Comparison of ENCODE assay signal across 16 cellular contexts in genomic region chr17:80100035-80100323, GRCh38. TPM values are rescaled to one million over a fixed set of nuclear protein-coding genes. Genes with fewer than 3 reads are reported as not detected.
DNase-seq lines count a peak whose midpoint lies in the region; ATAC-seq and TF ChIP-seq lines count a peak whose summit lies in the region.
"Had no signal": no experiment of that assay in that cellular context is flagged by ENCODE, and none has a peak within 500 bp of the region (broad histone marks: within the 10 kb centered on the region; RNA-seq: fewer than 3 reads in every experiment).

No MANE protein-coding gene starts in this region.

- no peak overlapping the region for H3K27ac ChIP-seq in OCI-LY7 (ENCODE audit: low read depth, low read length, poor library complexity, severe bottlenecking)
- H3K27ac ChIP-seq in SK-N-SH (ENCODE audit: low read depth in 2 of 2, low read length in 1 of 2), result no peak overlapping the region
- H3K27ac ChIP-seq: epithelial cell of prostate had no signal

- WGBS in SK-N-SH (ENCODE audit: low lambda C conversion rate), result 93% methylated on average over 4 of the region's 4 CpGs

- TF ChIP-seq CTCF in OCI-LY7 (conservative IDR thresholded peaks at IDR 0.05; ENCODE audit: low read length) (no peak), SK-N-SH (IDR thresholded peaks at IDR 0.05) (no peak)

- intact Hi-C loops in OCI-LY7 (cut with micrococcal nuclease; ENCODE audit: unreplicated experiment), result loop anchor here (2.0 to 5.0 kb wide), 2 partner anchors 47 to 153 kb away; partner anchors contain the start of gene EIF4A3

- CTCF ChIA-PET in activated naive CD4-positive, alpha-beta T cell treated with anti-CD3 and anti-CD28 coated beads, Interleukin-2, amount 10 ng/mL, durations not matched to agents 7 days and 5 days (lab: Charles Lee), result interaction anchor here (2.3 kb wide), 1 partner anchor 92 kb away, joined by 6 read pairs; no protein-coding TSS in a partner anchor
- CTCF ChIA-PET in OCI-LY7 (lab: Charles Lee; ENCODE audit: unreplicated experiment) (no interaction called here), SK-N-SH (lab: Yijun Ruan, JAX) (interaction anchor here (1.4 to 4.0 kb wide), 8 partner anchors 10 to 127 kb away, joined by 3 to 55 read pairs (median 11); partner anchors contain the start of gene EIF4A3), HEK293T (lab: Yijun Ruan, JAX) (interaction anchor here (0.6 to 2.0 kb wide), 2 partner anchors 18 to 25 kb away, joined by 3 to 9 read pairs; no protein-coding TSS in a partner anchor)

- peaks cover 27% of the 10 kb centered on the region for H3K4me1 Mint-ChIP-seq in activated naive CD4-positive, alpha-beta T cell treated with anti-CD3 and anti-CD28 coated beads, Interleukin-2, amount 10 ng/mL, durations not matched to agents 7 days and 5 days
- peaks cover 16 to 20% of the 10 kb centered on the region in 2 donors for H3K4me1 Mint-ChIP-seq in effector memory CD8-positive, alpha-beta T cell (ENCODE audit: low read depth in 2 of 2)
- H3K4me1 Mint-ChIP-seq in stimulated activated naive CD8-positive, alpha-beta T cell treated with anti-CD3 and anti-CD28 coated beads, Interleukin-15, amount 100 ng/mL, for 72 hours, result peaks cover 41% of the 10 kb centered on the region

- BruUV-seq in OCI-LY7 (replicated peaks; lab: Mats Ljungman, UMichigan), result no TSS peak

- H3K79me2 ChIP-seq in OCI-LY7 (ENCODE audit: insufficient read depth, low read depth, low read length) (no peaks in the 10 kb centered on the region), SK-N-SH (ENCODE audit: insufficient read depth) (peaks cover 8% of the 10 kb centered on the region)

- TF ChIP-seq RAD21 in SK-N-SH (IDR thresholded peaks at IDR 0.05; ENCODE audit: low read length), result no peak

- no peak overlapping the region for H3K27ac Mint-ChIP-seq in activated naive CD4-positive, alpha-beta T cell treated with anti-CD3 and anti-CD28 coated beads, Interleukin-2, amount 10 ng/mL, durations not matched to agents 7 days and 5 days
- H3K27ac Mint-ChIP-seq in activated naive CD4-positive, alpha-beta T cell treated with anti-CD3 and anti-CD28 coated beads, Interleukin-2, amount 50 U/mL, for 72 hours, result no peak overlapping the region
- H3K27ac Mint-ChIP-seq in effector memory CD8-positive, alpha-beta T cell, result no peak overlapping the region
- H3K27ac Mint-ChIP-seq in stimulated activated naive CD8-positive, alpha-beta T cell treated with anti-CD3 and anti-CD28 coated beads, Interleukin-15, amount 100 ng/mL, for 72 hours, result peak overlapping the region; percentile 61 to 71

- H3K4me3 ChIP-seq in OCI-LY7 (ENCODE audit: low read depth, low read length, poor library complexity, severe bottlenecking), result no peak overlapping the region
- no peak overlapping the region for H3K4me3 ChIP-seq in SK-N-SH (ENCODE audit: low read depth in 2 of 2, low read length in 1 of 2)
- H3K4me3 ChIP-seq: transverse colon had no signal

- no peaks in the 10 kb centered on the region for H3K27me3 ChIP-seq in SK-N-SH (ENCODE audit: insufficient read depth)
- H3K27me3 ChIP-seq: transverse colon had no signal

- H3K4me1 ChIP-seq in OCI-LY7 (ENCODE audit: insufficient read depth, low read length, poor library complexity, severe bottlenecking) (peaks cover 22% of the 10 kb centered on the region), SK-N-SH (ENCODE audit: control insufficient read depth in 1 of 2, insufficient read depth in 2 of 2, low read depth in 1 of 2, low read length in 1 of 2) (peaks cover 6 to 36% of the 10 kb centered on the region in 2 experiments; a peak in 3 of 4 replicates)

- no peaks in the 10 kb centered on the region for H3K9me2 ChIP-seq in OCI-LY7 (ENCODE audit: insufficient read depth, low read length)
- H3K9me2 ChIP-seq in SK-N-SH, result no peaks in the 10 kb centered on the region

- no peaks in the 10 kb centered on the region for H3F3A ChIP-seq in SK-N-SH (replicated peaks; ENCODE audit: insufficient read depth)

- POLR2A ChIA-PET in OCI-LY7 (lab: Charles Lee), result no interaction called here
- POLR2A ChIA-PET in SK-N-SH (lab: Yijun Ruan, JAX), result no interaction called here
- POLR2A ChIA-PET in HEK293T (lab: Yijun Ruan, JAX), result interaction anchor here (0.6 kb wide), 1 partner anchor 17 kb away, joined by 3 read pairs; no protein-coding TSS in a partner anchor

- ATAC-seq in activated naive CD4-positive, alpha-beta T cell treated with anti-CD3 and anti-CD28 coated beads, Interleukin-2, amount 50 U/mL, for 72 hours, result no peak
- ATAC-seq in effector memory CD8-positive, alpha-beta T cell (replicated peaks), result no peak
- no peak for ATAC-seq in stimulated activated naive CD8-positive, alpha-beta T cell treated with anti-CD3 and anti-CD28 coated beads, Interleukin-15, amount 100 ng/mL, for 72 hours
- no peak for ATAC-seq in GM19035 (IDR thresholded peaks at IDR 0.05; ENCODE audit: unreplicated experiment)
- ATAC-seq: HCT116, sciatic nerve had no signal

- H3K4me2 ChIP-seq in OCI-LY7 (ENCODE audit: low read length) (peak overlapping the region; percentile 91; the same call in 1 of the 2 replicates), SK-N-SH (no peak overlapping the region)

- H3K9me3 Mint-ChIP-seq in activated naive CD4-positive, alpha-beta T cell treated with anti-CD3 and anti-CD28 coated beads, Interleukin-2, amount 10 ng/mL, durations not matched to agents 7 days and 5 days, result no peaks in the 10 kb centered on the region
- H3K9me3 Mint-ChIP-seq in activated naive CD4-positive, alpha-beta T cell treated with anti-CD3 and anti-CD28 coated beads, Interleukin-2, amount 50 U/mL, for 72 hours, result no peaks in the 10 kb centered on the region
- no peaks in the 10 kb centered on the region for H3K9me3 Mint-ChIP-seq in effector memory CD8-positive, alpha-beta T cell
- H3K9me3 Mint-ChIP-seq in stimulated activated naive CD8-positive, alpha-beta T cell treated with anti-CD3 and anti-CD28 coated beads, Interleukin-15, amount 100 ng/mL, for 72 hours, result no peaks in the 10 kb centered on the region

- H3K9ac ChIP-seq in SK-N-SH, result no peak overlapping the region

- peaks cover 35% of the 10 kb centered on the region for H3K27me3 Mint-ChIP-seq in activated naive CD4-positive, alpha-beta T cell treated with anti-CD3 and anti-CD28 coated beads, Interleukin-2, amount 10 ng/mL, durations not matched to agents 7 days and 5 days
- peaks cover 0 to 26% of the 10 kb centered on the region in 2 donors for H3K27me3 Mint-ChIP-seq in effector memory CD8-positive, alpha-beta T cell
- H3K27me3 Mint-ChIP-seq in stimulated activated naive CD8-positive, alpha-beta T cell treated with anti-CD3 and anti-CD28 coated beads, Interleukin-15, amount 100 ng/mL, for 72 hours, result no peaks in the 10 kb centered on the region

- H2AFZ ChIP-seq in OCI-LY7 (ENCODE audit: low read length), result peak overlapping the region; percentile 98; the same call in 1 of the 2 replicates
- no peak overlapping the region for H2AFZ ChIP-seq in SK-N-SH (ENCODE audit: low read depth)

- no peaks in the 10 kb centered on the region for H3K36me3 Mint-ChIP-seq in activated naive CD4-positive, alpha-beta T cell treated with anti-CD3 and anti-CD28 coated beads, Interleukin-2, amount 10 ng/mL, durations not matched to agents 7 days and 5 days
- peaks cover 0 to 6% of the 10 kb centered on the region in 2 donors for H3K36me3 Mint-ChIP-seq in activated naive CD4-positive, alpha-beta T cell treated with anti-CD3 and anti-CD28 coated beads, Interleukin-2, amount 50 U/mL, for 72 hours
- H3K36me3 Mint-ChIP-seq in effector memory CD8-positive, alpha-beta T cell (ENCODE audit: insufficient read depth), result peaks cover 12% of the 10 kb centered on the region

- H3K4me3 Mint-ChIP-seq in activated naive CD4-positive, alpha-beta T cell treated with anti-CD3 and anti-CD28 coated beads, Interleukin-2, amount 10 ng/mL, durations not matched to agents 7 days and 5 days, result peak overlapping the region; percentile 22
- peak overlapping the region; percentile 82 to 88 for H3K4me3 Mint-ChIP-seq in effector memory CD8-positive, alpha-beta T cell
- H3K4me3 Mint-ChIP-seq in stimulated activated naive CD8-positive, alpha-beta T cell treated with anti-CD3 and anti-CD28 coated beads, Interleukin-15, amount 100 ng/mL, for 72 hours, result peak overlapping the region; percentile 90 to 91

- TF ChIP-seq EP300 in SK-N-SH (IDR thresholded peaks at IDR 0.05; ENCODE audit: borderline replicate concordance in 1 of 2, low read depth in 1 of 2, low read length in 1 of 2), result no peak

- H4K20me1 ChIP-seq in OCI-LY7 (ENCODE audit: insufficient read depth, low read length) (no peaks in the 10 kb centered on the region), SK-N-SH (ENCODE audit: insufficient read depth) (no peaks in the 10 kb centered on the region)

- H3K9me3 ChIP-seq in OCI-LY7 (ENCODE audit: low read length), result no peaks in the 10 kb centered on the region
- no peaks in the 10 kb centered on the region for H3K9me3 ChIP-seq in SK-N-SH
- H3K9me3 ChIP-seq: transverse colon had no signal

- H3K36me3 ChIP-seq in OCI-LY7 (ENCODE audit: insufficient read depth, low read length), result no peaks in the 10 kb centered on the region
- no peaks in the 10 kb centered on the region for H3K36me3 ChIP-seq in SK-N-SH (replicated peaks in 1 of 2; ENCODE audit: control insufficient read depth in 1 of 2, insufficient read depth in 2 of 2, low read length in 1 of 2)
- H3K36me3 ChIP-seq: transverse colon had no signal

- no peak for DNase-seq in activated naive CD4-positive, alpha-beta T cell treated with anti-CD3 and anti-CD28 coated beads, Interleukin-2, amount 10 ng/mL, durations not matched to agents 7 days and 5 days
- no peak for DNase-seq in activated naive CD4-positive, alpha-beta T cell treated with anti-CD3 and anti-CD28 coated beads, Interleukin-2, amount 50 U/mL, for 72 hours (ENCODE audit: low spot score in 2 of 2)
- DNase-seq in OCI-LY7 (ENCODE audit: low spot score), result no peak
- no peak for DNase-seq in effector memory CD8-positive, alpha-beta T cell
- DNase-seq in stimulated activated naive CD8-positive, alpha-beta T cell treated with anti-CD3 and anti-CD28 coated beads, Interleukin-15, amount 100 ng/mL, for 72 hours, result no peak
- DNase-seq in SK-N-SH, result no peak
- no peak for DNase-seq in HEK293T (ENCODE audit: extremely low spot score)
- DNase-seq: NCI-H2081 treated with DMSO at 0.1 percent for 48 hours; NCI-H82; occipital lobe; stimulated activated CD4-positive, alpha-beta T cell treated with anti-CD3 and anti-CD28 coated beads, Interleukin-2, amount 100 ng/mL, for 48 hours; transverse colon had no signal

RNA-seq across cellular contexts. Expression of gene GAA, which starts 1.4 kb away (rescaled TPM):
- 10 to 100 TPM; 34.2 to 36.3 TPM for total RNA-seq in activated naive CD4-positive, alpha-beta T cell treated with anti-CD3 and anti-CD28 coated beads, Interleukin-2, amount 50 U/mL, for 72 hours
- 34.8 and 43.2 TPM in 2 replicates for total RNA-seq in OCI-LY7 (2014; rRNA removed; shearing (Covaris generic))
- total RNA-seq in OCI-LY7 (2022), result 51.6 and 59.4 TPM in 2 replicates
- polyA plus RNA-seq in SK-N-SH (2012; rRNA removed), result 19.5 and 27.3 TPM in 2 replicates
- 14.3 and 26.4 TPM in 2 replicates for polyA plus RNA-seq in SK-N-SH (2012; cell fraction: cytosol; rRNA removed)
- 132 and 175 TPM in 2 replicates for polyA plus RNA-seq in SK-N-SH (2012; cell fraction: nucleus; rRNA removed)

RNA-seq across cellular contexts. Expression of gene EIF4A3, which starts 46.9 kb away (rescaled TPM):
- 100 to 1,000 TPM; 105 to 144 TPM for total RNA-seq in activated naive CD4-positive, alpha-beta T cell treated with anti-CD3 and anti-CD28 coated beads, Interleukin-2, amount 50 U/mL, for 72 hours
- 312 and 313 TPM in 2 replicates for total RNA-seq in OCI-LY7 (2014; rRNA removed; shearing (Covaris generic))
- total RNA-seq in OCI-LY7 (2022), result 249 and 259 TPM in 2 replicates
- 173 and 335 TPM in 2 replicates for polyA plus RNA-seq in SK-N-SH (2012; rRNA removed)
- polyA plus RNA-seq in SK-N-SH (2012; cell fraction: cytosol; rRNA removed), result 154 and 176 TPM in 2 replicates
- 201 and 247 TPM in 2 replicates for polyA plus RNA-seq in SK-N-SH (2012; cell fraction: nucleus; rRNA removed)

Comparison
In these comparisons a context has a peak if more than half of its experiments do, and no peak if none do; other contexts are left out.
1. H3K27ac Mint-ChIP-seq: peak in stimulated activated naive CD8-positive, alpha-beta T cell treated with anti-CD3 and anti-CD28 coated beads, Interleukin-15, amount 100 ng/mL, for 72 hours (2 of 2); none in activated naive CD4-positive, alpha-beta T cell treated with anti-CD3 and anti-CD28 coated beads, Interleukin-2, amount 10 ng/mL, durations not matched to agents 7 days and 5 days (single experiment), activated naive CD4-positive, alpha-beta T cell treated with anti-CD3 and anti-CD28 coated beads, Interleukin-2, amount 50 U/mL, for 72 hours (0 of 2) and effector memory CD8-positive, alpha-beta T cell (0 of 2).
2. H3K4me3 Mint-ChIP-seq: peak in every context shown above with its lines; median percentile 90 in stimulated activated naive CD8-positive, alpha-beta T cell treated with anti-CD3 and anti-CD28 coated beads, Interleukin-15, amount 100 ng/mL, for 72 hours; 85 in effector memory CD8-positive, alpha-beta T cell; 22 in activated naive CD4-positive, alpha-beta T cell treated with anti-CD3 and anti-CD28 coated beads, Interleukin-2, amount 10 ng/mL, durations not matched to agents 7 days and 5 days.